Comparison of ENCODE assay signal across 1 cellular context in the genomic region with DNA sequence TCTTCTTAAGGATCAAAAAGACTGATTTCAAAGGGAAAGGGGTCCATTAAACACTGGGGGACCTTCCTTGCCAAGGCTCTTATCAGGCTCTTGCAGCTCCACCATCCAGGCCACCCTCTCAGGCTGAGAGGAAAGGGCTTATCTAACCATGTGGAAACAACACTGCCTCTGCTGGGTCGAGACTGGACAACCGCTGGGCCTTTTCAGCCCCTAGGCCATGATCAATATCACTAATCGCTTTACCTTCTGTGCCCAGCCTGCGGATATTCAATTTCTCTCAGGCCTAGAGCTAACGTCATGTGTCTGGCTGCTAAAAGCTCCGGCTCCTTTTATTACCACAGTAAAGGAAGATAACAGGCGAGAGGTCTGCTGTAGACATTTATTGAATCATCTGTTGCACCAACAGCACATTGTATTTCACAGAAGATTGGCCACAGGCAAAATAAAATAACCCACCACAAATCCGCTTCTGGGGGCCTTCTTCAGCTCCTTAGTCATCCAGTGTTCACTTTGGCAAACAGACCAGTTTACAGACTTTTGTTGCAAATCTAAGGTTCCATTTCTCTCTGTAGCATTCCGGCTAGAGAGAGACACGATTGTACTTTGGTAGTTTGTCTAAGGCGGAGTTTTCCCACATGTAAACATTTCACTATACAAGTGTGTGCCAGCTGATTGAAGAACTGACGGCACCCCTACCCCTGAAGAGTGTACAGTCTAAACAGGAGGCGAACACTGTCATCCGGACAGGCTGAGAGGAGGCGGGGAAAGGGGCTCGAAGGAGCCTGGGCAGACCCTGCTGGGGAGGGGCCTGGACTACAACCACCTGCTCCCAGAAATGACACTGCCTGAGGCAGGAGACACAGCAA.
TF ChIP-seq lines count a peak whose summit lies in the region.

No MANE protein-coding gene starts in this region.

TF ChIP-seq in HCT116, 20 proteins besides CTCF, POLR2A, EP300 and RAD21:
- TF ChIP-seq, protein P1, sequence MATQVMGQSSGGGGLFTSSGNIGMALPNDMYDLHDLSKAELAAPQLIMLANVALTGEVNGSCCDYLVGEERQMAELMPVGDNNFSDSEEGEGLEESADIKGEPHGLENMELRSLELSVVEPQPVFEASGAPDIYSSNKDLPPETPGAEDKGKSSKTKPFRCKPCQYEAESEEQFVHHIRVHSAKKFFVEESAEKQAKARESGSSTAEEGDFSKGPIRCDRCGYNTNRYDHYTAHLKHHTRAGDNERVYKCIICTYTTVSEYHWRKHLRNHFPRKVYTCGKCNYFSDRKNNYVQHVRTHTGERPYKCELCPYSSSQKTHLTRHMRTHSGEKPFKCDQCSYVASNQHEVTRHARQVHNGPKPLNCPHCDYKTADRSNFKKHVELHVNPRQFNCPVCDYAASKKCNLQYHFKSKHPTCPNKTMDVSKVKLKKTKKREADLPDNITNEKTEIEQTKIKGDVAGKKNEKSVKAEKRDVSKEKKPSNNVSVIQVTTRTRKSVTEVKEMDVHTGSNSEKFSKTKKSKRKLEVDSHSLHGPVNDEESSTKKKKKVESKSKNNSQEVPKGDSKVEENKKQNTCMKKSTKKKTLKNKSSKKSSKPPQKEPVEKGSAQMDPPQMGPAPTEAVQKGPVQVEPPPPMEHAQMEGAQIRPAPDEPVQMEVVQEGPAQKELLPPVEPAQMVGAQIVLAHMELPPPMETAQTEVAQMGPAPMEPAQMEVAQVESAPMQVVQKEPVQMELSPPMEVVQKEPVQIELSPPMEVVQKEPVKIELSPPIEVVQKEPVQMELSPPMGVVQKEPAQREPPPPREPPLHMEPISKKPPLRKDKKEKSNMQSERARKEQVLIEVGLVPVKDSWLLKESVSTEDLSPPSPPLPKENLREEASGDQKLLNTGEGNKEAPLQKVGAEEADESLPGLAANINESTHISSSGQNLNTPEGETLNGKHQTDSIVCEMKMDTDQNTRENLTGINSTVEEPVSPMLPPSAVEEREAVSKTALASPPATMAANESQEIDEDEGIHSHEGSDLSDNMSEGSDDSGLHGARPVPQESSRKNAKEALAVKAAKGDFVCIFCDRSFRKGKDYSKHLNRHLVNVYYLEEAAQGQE (IDR thresholded peaks at IDR 0.05; ENCODE audit: low read depth), result no peak
- TF ChIP-seq POLR2AphosphoS5 (IDR thresholded peaks at IDR 0.05; ENCODE audit: low read depth, low read length), result 0 out of 2 replicates have a peak, but pooled peaks have one; percentile 9
